ENCODE assay signal across 8 cellular contexts in genomic region chr9:71911061-71911907, GRCh38. TPM values are rescaled to one million over a fixed set of nuclear protein-coding genes. Genes with fewer than 3 reads are reported as not detected.
DNase-seq lines count a peak whose midpoint lies in the region; ATAC-seq and TF ChIP-seq lines count a peak whose summit lies in the region.

ABHD17B (minus strand) TSS chr9:71911193; CDS start chr9:71875080, 36,113 bp downstream.
A gene with protein sequence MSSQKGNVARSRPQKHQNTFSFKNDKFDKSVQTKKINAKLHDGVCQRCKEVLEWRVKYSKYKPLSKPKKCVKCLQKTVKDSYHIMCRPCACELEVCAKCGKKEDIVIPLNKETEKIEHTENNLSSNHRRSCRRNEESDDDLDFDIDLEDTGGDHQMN (plus strand): TSS chr9:71911639. CDS start chr9:71911735, 96 bp downstream.

- peak within 1 kb of the TSS; percentile 82 for H3K4me2 ChIP-seq in skeletal muscle satellite cell (ENCODE audit: low read length)

- H3K27ac ChIP-seq in A673 (ENCODE audit: low read depth, low read length, poor library complexity, severe bottlenecking) (peak within 1 kb of the TSS; percentile 81), VCaP (peak within 1 kb of the TSS; percentile 94), breast epithelium (peak within 1 kb of the TSS; percentile 89 to 91), iPS-18a (ENCODE audit: low read length) (peak within 1 kb of the TSS; percentile 93)

- no peak for TF ChIP-seq CTCF in A673 (conservative IDR thresholded peaks at IDR 0.05; ENCODE audit: low read depth, low read length)
- no peak for TF ChIP-seq CTCF in VCaP (conservative IDR thresholded peaks at IDR 0.05)
- TF ChIP-seq CTCF in breast epithelium (IDR thresholded peaks at IDR 0.05): no peak

- POLR2A ChIA-PET in A673 (lab: Charles Lee; ENCODE audit: low non-redundant PET): interaction anchor here (0.5 to 0.7 kb wide), 3 partner anchors 66 to 158 kb away, joined by 3 to 6 read pairs (median 3); no protein-coding TSS in a partner anchor

- no TSS peak for BruUV-seq in A673 (replicated peaks; lab: Mats Ljungman, UMichigan)

- CTCF ChIA-PET in A673 (lab: Charles Lee): no interaction called here

- H3K9ac ChIP-seq in iPS-18a (ENCODE audit: low read length) (peak within 1 kb of the TSS; percentile 96), skeletal muscle satellite cell (ENCODE audit: low read depth, low read length) (peak within 1 kb of the TSS; percentile 85)

- intact Hi-C loops in A673 (cut with micrococcal nuclease; ENCODE audit: unreplicated experiment) (loop anchor here (5.0 kb wide), 1 partner anchor 144 kb away; the partner anchor contains the start of gene CEMIP2), breast epithelium (cut with DNase I; ENCODE audit: low total_unique reads) (no loop called here)

- H3K4me3 ChIP-seq in A673 (ENCODE audit: low read depth, low read length, poor library complexity, severe bottlenecking): peak within 1 kb of the TSS; percentile 79
- peak within 1 kb of the TSS; percentile 79 to 95 (median 88) for H3K4me3 ChIP-seq in breast epithelium
- H3K4me3 ChIP-seq in iPS-18a (ENCODE audit: low read length): peak within 1 kb of the TSS; percentile 86
- peak within 1 kb of the TSS; percentile 87 for H3K4me3 ChIP-seq in skeletal muscle satellite cell (ENCODE audit: low read length)

- peaks cover 10% of the 10 kb centered on the region for H3K4me1 ChIP-seq in A673 (ENCODE audit: insufficient read depth, low read length, poor library complexity, severe bottlenecking)
- peaks cover 0 to 7% of the 10 kb centered on the region in 2 donors for H3K4me1 ChIP-seq in breast epithelium
- peaks cover 14% of the 10 kb centered on the region for H3K4me1 ChIP-seq in iPS-18a (ENCODE audit: control insufficient read depth, low read depth, low read length)
- peaks cover 24% of the 10 kb centered on the region for H3K4me1 ChIP-seq in skeletal muscle satellite cell (ENCODE audit: control insufficient read depth, insufficient read depth, low read length)

- TF ChIP-seq POLR2A in breast epithelium (IDR thresholded peaks at IDR 0.05): peak; percentile 80

- DNase-seq in A673 (ENCODE audit: low spot score) (peak; percentile 99), NCI-H2196 (lab: John Stamatoyannopoulos, UW; ENCODE audit: unreplicated experiment) (peak; percentile 98), breast epithelium (ENCODE audit: low spot score in 2 of 2) (peak; percentile 97 to 99)

- peak; percentile 93 for ATAC-seq in GM18868 (IDR thresholded peaks at IDR 0.05; ENCODE audit: unreplicated experiment)
- ATAC-seq in HG03108 (IDR thresholded peaks at IDR 0.05; ENCODE audit: unreplicated experiment): peak; percentile 93

- H3K9me3 ChIP-seq in A673 (ENCODE audit: low read depth, low read length, poor library complexity, severe bottlenecking) (no peaks in the 10 kb centered on the region), breast epithelium (no peaks in the 10 kb centered on the region), iPS-18a (ENCODE audit: control insufficient read depth, low read depth, low read length) (no peaks in the 10 kb centered on the region), skeletal muscle satellite cell (replicated peaks; ENCODE audit: low read length) (no peaks in the 10 kb centered on the region)

- H3K36me3 ChIP-seq in A673 (ENCODE audit: insufficient read depth, low read length, poor library complexity, severe bottlenecking) (no peaks in the 10 kb centered on the region), breast epithelium (no peaks in the 10 kb centered on the region), iPS-18a (ENCODE audit: control insufficient read depth, low read depth, low read length) (peaks cover 7% of the 10 kb centered on the region), skeletal muscle satellite cell (ENCODE audit: insufficient read depth, low read length) (no peaks in the 10 kb centered on the region)

- H3K27me3 ChIP-seq in A673 (replicated peaks; ENCODE audit: insufficient read depth, low read depth, low read length, poor library complexity): no peaks in the 10 kb centered on the region
- H3K27me3 ChIP-seq in breast epithelium: no peaks in the 10 kb centered on the region
- no peaks in the 10 kb centered on the region for H3K27me3 ChIP-seq in iPS-18a (ENCODE audit: control insufficient read depth, insufficient read depth, low read length)
- H3K27me3 ChIP-seq in skeletal muscle satellite cell (ENCODE audit: control insufficient read depth, insufficient read depth, low read length): no peaks in the 10 kb centered on the region

RNA-seq across cellular contexts. Expression of gene ABHD17B, which starts in this region (rescaled TPM):
- total RNA-seq in A673 (2021): 19.7 and 24.3 TPM in 2 replicates
- total RNA-seq in breast epithelium: 10 to 100 TPM; 13.6 to 26.3 (median 23.3) TPM
- total RNA-seq in skeletal muscle satellite cell (2012; rRNA removed): 15.5 and 17.5 TPM in 2 replicates

RNA-seq across cellular contexts. Expression of the second gene that starts in this region (rescaled TPM):
- total RNA-seq in A673 (2021) (9.4 and 9.8 TPM in 2 replicates), breast epithelium (10 to 100 TPM; 10.7 to 15.7 (median 14.1) TPM)
- 9.0 and 13.7 TPM in 2 replicates for total RNA-seq in skeletal muscle satellite cell (2012; rRNA removed)

Comparison
In these comparisons a context has a peak if more than half of its experiments do, and no peak if none do; other contexts are left out.
1. Peak in every context shown above with its lines: DNase-seq, ATAC-seq, H3K4me3 ChIP-seq and H3K27ac ChIP-seq.